8 cellular contexts compared by ENCODE assay signal in the genomic region with DNA sequence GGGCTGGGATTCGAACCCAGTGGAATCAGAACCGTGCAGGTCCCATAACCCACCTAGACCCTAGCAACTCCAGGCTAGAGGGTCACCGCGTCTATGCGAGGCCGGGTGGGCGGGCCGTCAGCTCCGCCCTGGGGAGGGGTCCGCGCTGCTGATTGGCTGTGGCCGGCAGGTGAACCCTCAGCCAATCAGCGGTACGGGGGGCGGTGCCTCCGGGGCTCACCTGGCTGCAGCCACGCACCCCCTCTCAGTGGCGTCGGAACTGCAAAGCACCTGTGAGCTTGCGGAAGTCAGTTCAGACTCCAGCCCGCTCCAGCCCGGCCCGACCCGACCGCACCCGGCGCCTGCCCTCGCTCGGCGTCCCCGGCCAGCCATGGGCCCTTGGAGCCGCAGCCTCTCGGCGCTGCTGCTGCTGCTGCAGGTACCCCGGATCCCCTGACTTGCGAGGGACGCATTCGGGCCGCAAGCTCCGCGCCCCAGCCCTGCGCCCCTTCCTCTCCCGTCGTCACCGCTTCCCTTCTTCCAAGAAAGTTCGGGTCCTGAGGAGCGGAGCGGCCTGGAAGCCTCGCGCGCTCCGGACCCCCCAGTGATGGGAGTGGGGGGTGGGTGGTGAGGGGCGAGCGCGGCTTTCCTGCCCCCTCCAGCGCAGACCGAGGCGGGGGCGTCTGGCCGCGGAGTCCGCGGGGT. TPM values are rescaled to one million over a fixed set of nuclear protein-coding genes. Genes with fewer than 3 reads are reported as not detected.
DNase-seq lines count a peak whose midpoint lies in the region; ATAC-seq and TF ChIP-seq lines count a peak whose summit lies in the region.

A gene (plus strand): TSS at position 247 of the 684 bp plus-strand sequence. CDS start 124 bp downstream, at position 371.

- DNase-seq in HT-29 (ENCODE audit: low spot score) (peak; percentile 92), Peyer's patch (peak in 2 of 3 donors; percentile 93 to 98), mucosa of descending colon (peak; percentile 96 to 97 (median 97)), upper lobe of left lung (peak; percentile 93 to 94), medulla oblongata (ENCODE audit: extremely low spot score) (no peak)

- H3K4me3 ChIP-seq in Peyer's patch = peak within 1 kb of the TSS; percentile 29 to 73 (median 58)
- H3K4me3 ChIP-seq in mucosa of descending colon = peak within 1 kb of the TSS; percentile 54
- H3K4me3 ChIP-seq in upper lobe of left lung = peak within 1 kb of the TSS; percentile 15 to 63 (median 54)

- intact Hi-C loops in dendritic cell treated with granulocyte-macrophage colony-stimulating factor and Interleukin-4, amounts not matched to agents 40 ng/mL and 50 ng/mL, for 4 days (cut with micrococcal nuclease) = no loop called here
- intact Hi-C loops in mucosa of descending colon (cut with DNase I, micrococcal nuclease) = no loop called here

- WGBS in upper lobe of left lung, 2 donors = 3 to 11% methylated on average over 5 to 54 of the region's 63 CpGs

- ATAC-seq in mucosa of descending colon = peak; percentile 91
- peak; percentile 81 to 92 for ATAC-seq in upper lobe of left lung (ENCODE audit: low FRiP score in 2 of 2)
- no peak for ATAC-seq in HG03045 (IDR thresholded peaks at IDR 0.05; ENCODE audit: unreplicated experiment)
- no peak for ATAC-seq in HG03108 (IDR thresholded peaks at IDR 0.05; ENCODE audit: unreplicated experiment)

- H3K27ac Mint-ChIP-seq in dendritic cell treated with granulocyte-macrophage colony-stimulating factor and Interleukin-4, amounts not matched to agents 40 ng/mL and 50 ng/mL, for 4 days = peak within 1 kb of the TSS; percentile 15

- H3K27ac ChIP-seq in Peyer's patch = peak within 1 kb of the TSS in 3 of 4 donors; percentile 89 to 90 (median 89)
- H3K27ac ChIP-seq in upper lobe of left lung = peak within 1 kb of the TSS; percentile 72 to 87 (median 84)

- no peaks in the 10 kb centered on the region for H3K27me3 ChIP-seq in Peyer's patch
- peaks cover 0 to 20% (median 9%) of the 10 kb centered on the region in 4 donors for H3K27me3 ChIP-seq in upper lobe of left lung

- H3K4me1 ChIP-seq in Peyer's patch (peaks cover 0 to 28% (median 8%) of the 10 kb centered on the region in 4 donors), mucosa of descending colon (ENCODE audit: low read depth) (peaks cover 29% of the 10 kb centered on the region), upper lobe of left lung (peaks cover 9 to 47% (median 26%) of the 10 kb centered on the region in 4 donors)

- H3K36me3 Mint-ChIP-seq in dendritic cell treated with granulocyte-macrophage colony-stimulating factor and Interleukin-4, amounts not matched to agents 40 ng/mL and 50 ng/mL, for 4 days (ENCODE audit: low read depth) = no peaks in the 10 kb centered on the region

- peak within 1 kb of the TSS; percentile 47 for H3K4me3 Mint-ChIP-seq in dendritic cell treated with granulocyte-macrophage colony-stimulating factor and Interleukin-4, amounts not matched to agents 40 ng/mL and 50 ng/mL, for 4 days

- TF ChIP-seq CTCF in Peyer's patch (IDR thresholded peaks at IDR 0.05) (no peak), mucosa of descending colon (IDR thresholded peaks at IDR 0.05) (no peak), upper lobe of left lung (IDR thresholded peaks at IDR 0.05) (no peak)

- TF ChIP-seq EP300 in upper lobe of left lung (IDR thresholded peaks at IDR 0.05) = no peak

- H3K36me3 ChIP-seq in Peyer's patch (no peaks in the 10 kb centered on the region), mucosa of descending colon (ENCODE audit: low read depth) (no peaks in the 10 kb centered on the region), upper lobe of left lung (no peaks in the 10 kb centered on the region)

- peaks cover 40% of the 10 kb centered on the region for H3K4me1 Mint-ChIP-seq in dendritic cell treated with granulocyte-macrophage colony-stimulating factor and Interleukin-4, amounts not matched to agents 40 ng/mL and 50 ng/mL, for 4 days (ENCODE audit: low read depth)

- peak; percentile 98 to 99 for TF ChIP-seq POLR2A in Peyer's patch (IDR thresholded peaks at IDR 0.05)
- peak in 3 of 4 donors; percentile 81 to 96 (median 87) for TF ChIP-seq POLR2A in upper lobe of left lung (IDR thresholded peaks at IDR 0.05)

- no peaks in the 10 kb centered on the region for H3K9me3 Mint-ChIP-seq in dendritic cell treated with granulocyte-macrophage colony-stimulating factor and Interleukin-4, amounts not matched to agents 40 ng/mL and 50 ng/mL, for 4 days

- peaks cover 0 to 7% (median 0%) of the 10 kb centered on the region in 4 donors for H3K9me3 ChIP-seq in Peyer's patch
- no peaks in the 10 kb centered on the region for H3K9me3 ChIP-seq in mucosa of descending colon
- no peaks in the 10 kb centered on the region for H3K9me3 ChIP-seq in upper lobe of left lung

- H3K27me3 Mint-ChIP-seq in dendritic cell treated with granulocyte-macrophage colony-stimulating factor and Interleukin-4, amounts not matched to agents 40 ng/mL and 50 ng/mL, for 4 days = peaks cover 63% of the 10 kb centered on the region

RNA-seq across cellular contexts. Expression of the gene that starts here (rescaled TPM):
- 219 and 251 TPM in 2 replicates for total RNA-seq in HT-29 (2014; rRNA removed; shearing (Covaris generic))
- total RNA-seq in Peyer's patch (100 to 1,000 TPM in 3 of 4 donors, 10 to 100 TPM in 1; 56.9 to 612 (median 429) TPM), mucosa of descending colon (100 to 1,000 TPM; 284 to 777 (median 667) TPM), upper lobe of left lung (100 to 1,000 TPM in 5 of 6 donors, 10 to 100 TPM in 1; 99.5 to 174 (median 132) TPM)

Comparison
In these comparisons a context has a peak if more than half of its experiments do, and no peak if none do; other contexts are left out.
1. ATAC-seq: peak in mucosa of descending colon (single experiment) and upper lobe of left lung (2 of 2); none in HG03045 (single experiment) and HG03108 (single experiment).
2. Peak in every context shown above with its lines, with median percentiles within 50 percentile points of each other: H3K4me3 ChIP-seq.